ENCODE assay signal across 2 cellular contexts in genomic region chr11:36035454-36035853, GRCh38.
TF ChIP-seq lines count a peak whose summit lies in the region.

No MANE protein-coding gene starts in this region.

TF ChIP-seq in SK-N-SH, 30 proteins besides CTCF, POLR2A, EP300 and RAD21:
- TF ChIP-seq SMC3 (IDR thresholded peaks at IDR 0.05; ENCODE audit: low read depth, low read length), result no peak
- no peak for TF ChIP-seq POLR2AphosphoS5 (IDR thresholded peaks at IDR 0.05; ENCODE audit: low read depth, low read length)
- TF ChIP-seq FOXM1 (IDR thresholded peaks at IDR 0.05; ENCODE audit: low read depth), result no peak
- no peak for TF ChIP-seq NFIC (IDR thresholded peaks at IDR 0.05; ENCODE audit: borderline replicate concordance)
- TF ChIP-seq GATA2 (CRISPR knock-in tag; IDR thresholded peaks at IDR 0.05), result no peak
- TF ChIP-seq, protein P1, sequence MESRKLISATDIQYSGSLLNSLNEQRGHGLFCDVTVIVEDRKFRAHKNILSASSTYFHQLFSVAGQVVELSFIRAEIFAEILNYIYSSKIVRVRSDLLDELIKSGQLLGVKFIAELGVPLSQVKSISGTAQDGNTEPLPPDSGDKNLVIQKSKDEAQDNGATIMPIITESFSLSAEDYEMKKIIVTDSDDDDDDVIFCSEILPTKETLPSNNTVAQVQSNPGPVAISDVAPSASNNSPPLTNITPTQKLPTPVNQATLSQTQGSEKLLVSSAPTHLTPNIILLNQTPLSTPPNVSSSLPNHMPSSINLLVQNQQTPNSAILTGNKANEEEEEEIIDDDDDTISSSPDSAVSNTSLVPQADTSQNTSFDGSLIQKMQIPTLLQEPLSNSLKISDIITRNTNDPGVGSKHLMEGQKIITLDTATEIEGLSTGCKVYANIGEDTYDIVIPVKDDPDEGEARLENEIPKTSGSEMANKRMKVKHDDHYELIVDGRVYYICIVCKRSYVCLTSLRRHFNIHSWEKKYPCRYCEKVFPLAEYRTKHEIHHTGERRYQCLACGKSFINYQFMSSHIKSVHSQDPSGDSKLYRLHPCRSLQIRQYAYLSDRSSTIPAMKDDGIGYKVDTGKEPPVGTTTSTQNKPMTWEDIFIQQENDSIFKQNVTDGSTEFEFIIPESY (IDR thresholded peaks at IDR 0.05; ENCODE audit: borderline replicate concordance, low read depth), result no peak
- TF ChIP-seq, protein P2, sequence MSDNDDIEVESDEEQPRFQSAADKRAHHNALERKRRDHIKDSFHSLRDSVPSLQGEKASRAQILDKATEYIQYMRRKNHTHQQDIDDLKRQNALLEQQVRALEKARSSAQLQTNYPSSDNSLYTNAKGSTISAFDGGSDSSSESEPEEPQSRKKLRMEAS (IDR thresholded peaks at IDR 0.05; ENCODE audit: low read depth), result no peak
- no peak for TF ChIP-seq FOXJ3 (CRISPR knock-in tag; IDR thresholded peaks at IDR 0.05)
- no peak for TF ChIP-seq MEF2A (IDR thresholded peaks at IDR 0.05; ENCODE audit: borderline replicate concordance, low read depth)
- no peak for TF ChIP-seq TAF1 (IDR thresholded peaks at IDR 0.05; ENCODE audit: borderline replicate concordance, low read depth, low read length)
- no peak for TF ChIP-seq FOSL2 (IDR thresholded peaks at IDR 0.05; ENCODE audit: borderline replicate concordance, low read depth)
- TF ChIP-seq, protein P3, sequence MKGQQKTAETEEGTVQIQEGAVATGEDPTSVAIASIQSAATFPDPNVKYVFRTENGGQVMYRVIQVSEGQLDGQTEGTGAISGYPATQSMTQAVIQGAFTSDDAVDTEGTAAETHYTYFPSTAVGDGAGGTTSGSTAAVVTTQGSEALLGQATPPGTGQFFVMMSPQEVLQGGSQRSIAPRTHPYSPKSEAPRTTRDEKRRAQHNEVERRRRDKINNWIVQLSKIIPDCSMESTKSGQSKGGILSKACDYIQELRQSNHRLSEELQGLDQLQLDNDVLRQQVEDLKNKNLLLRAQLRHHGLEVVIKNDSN (IDR thresholded peaks at IDR 0.05; ENCODE audit: borderline replicate concordance, low read depth), result no peak
- no peak for TF ChIP-seq GABPA (IDR thresholded peaks at IDR 0.05; ENCODE audit: low read depth)
- TF ChIP-seq JUND (IDR thresholded peaks at IDR 0.05), result no peak
- TF ChIP-seq YY1 (IDR thresholded peaks at IDR 0.05; ENCODE audit: low read depth), result no peak
- no peak for TF ChIP-seq PBX3 (IDR thresholded peaks at IDR 0.05)
- no peak for TF ChIP-seq ELF1 (IDR thresholded peaks at IDR 0.05)
- TF ChIP-seq MXI1 (IDR thresholded peaks at IDR 0.05; ENCODE audit: low read depth, low read length), result no peak
- TF ChIP-seq RCOR1 (IDR thresholded peaks at IDR 0.05; ENCODE audit: low read length), result no peak
- TF ChIP-seq TCF12 (IDR thresholded peaks at IDR 0.05), result no peak

TF ChIP-seq in SK-N-SH treated with all-trans-retinoic acid at 6 μM for 48 hours, 23 proteins besides CTCF, POLR2A, EP300 and RAD21:
- TF ChIP-seq BACH2 (CRISPR knock-in tag; IDR thresholded peaks at IDR 0.05; ENCODE audit: borderline replicate concordance) (no peak), OSR1 (CRISPR knock-in tag; IDR thresholded peaks at IDR 0.05) (no peak), CREB5 (CRISPR knock-in tag; IDR thresholded peaks at IDR 0.05; ENCODE audit: low read depth) (no peak), RARB (CRISPR knock-in tag; IDR thresholded peaks at IDR 0.05) (no peak), ARNTL (CRISPR knock-in tag; IDR thresholded peaks at IDR 0.05; ENCODE audit: borderline replicate concordance, low read depth) (no peak), ESRRG (CRISPR knock-in tag; IDR thresholded peaks at IDR 0.05) (no peak)
TF ChIP-seq in SK-N-SH treated with all-trans-retinoic acid at 6 μM for 48 hours: peak in this region for 0.
